ENCODE assay signal across 8 cellular contexts in the genomic region with DNA sequence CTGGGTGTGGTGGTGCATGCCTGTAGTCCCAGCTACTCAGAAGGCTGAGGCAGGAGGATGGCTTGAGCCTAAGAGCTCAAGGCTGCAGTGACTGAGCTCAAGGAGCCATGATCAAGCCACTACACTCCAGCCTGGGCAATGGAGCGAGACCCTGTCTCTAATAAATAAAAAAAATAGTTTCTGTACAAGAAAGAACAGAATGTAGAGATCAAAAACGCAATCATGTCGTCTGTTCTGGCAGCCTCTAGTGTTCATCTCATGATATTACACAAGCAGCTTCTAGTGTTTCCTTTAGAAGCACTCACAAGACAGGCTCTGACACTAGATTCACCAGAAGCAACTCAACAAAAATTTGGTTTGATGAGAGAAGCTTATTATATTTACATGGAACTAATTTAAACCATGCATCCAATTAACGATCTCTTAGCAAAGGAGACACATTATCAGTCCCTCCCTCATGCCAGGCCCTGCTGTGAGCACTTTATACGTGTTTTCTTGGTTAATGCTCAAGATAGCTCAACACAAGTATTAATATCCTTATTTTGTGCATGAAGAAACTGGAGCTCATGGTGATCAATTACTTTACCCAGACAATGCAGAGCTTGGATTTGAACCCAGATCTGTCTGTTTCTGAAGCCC. TPM values are rescaled to one million over a fixed set of nuclear protein-coding genes. Genes with fewer than 3 reads are reported as not detected.
DNase-seq lines count a peak whose midpoint lies in the region; ATAC-seq and TF ChIP-seq lines count a peak whose summit lies in the region.

No MANE protein-coding gene starts in this region.

- H3K4me3 Mint-ChIP-seq in CD4-positive, alpha-beta memory T cell, result peak overlapping the region in 1 of 8 donors; percentile 67
- no peak overlapping the region for H3K4me3 Mint-ChIP-seq in memory B cell

- peak; percentile 39 to 65 (median 61) for DNase-seq in CD4-positive, alpha-beta memory T cell
- DNase-seq in H4 (ENCODE audit: low spot score) (peak; percentile 45), NCI-H774 (lab: John Stamatoyannopoulos, UW) (peak; percentile 61), choroid plexus epithelial cell (ENCODE audit: low read depth) (peak; percentile 86), memory B cell (ENCODE audit: low spot score in 2 of 2) (peak in 1 of 2 donors; percentile 27), NCI-H187 (lab: John Stamatoyannopoulos, UW) (no peak)
- DNase-seq in activated CD4-positive, alpha-beta T cell treated with anti-CD3 and anti-CD28 coated beads for 48 hours, result no peak

- peaks cover 24 to 59% (median 46%) of the 10 kb centered on the region in 4 donors for H3K4me1 Mint-ChIP-seq in CD4-positive, alpha-beta memory T cell
- H3K4me1 Mint-ChIP-seq in memory B cell, result peaks cover 7% of the 10 kb centered on the region

- peaks cover 53% of the 10 kb centered on the region for H3K4me1 ChIP-seq in CD4-positive, alpha-beta memory T cell (ENCODE audit: insufficient read depth, low read length)

- H3K4me3 ChIP-seq in CD4-positive, alpha-beta memory T cell (ENCODE audit: low read length in 2 of 2), result no peak overlapping the region
- no peak overlapping the region for H3K4me3 ChIP-seq in choroid plexus epithelial cell (ENCODE audit: low read depth, low read length)

- no peaks in the 10 kb centered on the region for H3K27me3 Mint-ChIP-seq in CD4-positive, alpha-beta memory T cell
- peaks cover 2% of the 10 kb centered on the region for H3K27me3 Mint-ChIP-seq in memory B cell

- CTCF ChIA-PET in CD4-positive, alpha-beta memory T cell (lab: Charles Lee; ENCODE audit: partially characterized antibody), result interaction anchor here (0.7 to 5.2 kb wide), 64 partner anchors 9 to 858 kb away, joined by 3 to 55 read pairs (median 4); partner anchors contain the start of genes KRT36, KRTAP16-1, KRTAP29-1 and KRTAP4-11

- no peaks in the 10 kb centered on the region for H3K9me3 ChIP-seq in CD4-positive, alpha-beta memory T cell (ENCODE audit: control insufficient read depth in 1 of 2, low read length in 2 of 2)

- ATAC-seq in memory B cell (ENCODE audit: low read depth), result peak; percentile 65
- ATAC-seq in GM21423 (IDR thresholded peaks at IDR 0.05; ENCODE audit: unreplicated experiment), result no peak

- H3K27me3 ChIP-seq in CD4-positive, alpha-beta memory T cell (ENCODE audit: insufficient read depth, low read length), result no peaks in the 10 kb centered on the region

- peak overlapping the region; percentile 85 to 92 (median 85) for H3K27ac Mint-ChIP-seq in CD4-positive, alpha-beta memory T cell
- no peak overlapping the region for H3K27ac Mint-ChIP-seq in memory B cell

- H3K9me3 Mint-ChIP-seq in CD4-positive, alpha-beta memory T cell, result peaks cover 0 to 20% (median 6%) of the 10 kb centered on the region in 8 donors
- H3K9me3 Mint-ChIP-seq in memory B cell, result peaks cover 8% of the 10 kb centered on the region

- intact Hi-C loops in CD4-positive, alpha-beta memory T cell (cut with micrococcal nuclease), result loop anchor here (2.0 to 5.0 kb wide), 8 partner anchors 16 to 520 kb away; partner anchors contain the start of gene KRTAP4-16

- POLR2A ChIA-PET in CD4-positive, alpha-beta memory T cell (lab: Charles Lee; ENCODE audit: partially characterized antibody), result interaction anchor here (0.8 to 6.7 kb wide), 13 partner anchors 10 to 367 kb away, joined by 3 to 59 read pairs (median 4); partner anchors contain the start of gene KRTAP16-1

- no peaks in the 10 kb centered on the region for H3K36me3 ChIP-seq in CD4-positive, alpha-beta memory T cell (ENCODE audit: insufficient read depth, low read length)

- peaks cover 2 to 3% of the 10 kb centered on the region in 2 donors for H3K36me3 Mint-ChIP-seq in CD4-positive, alpha-beta memory T cell
- H3K36me3 Mint-ChIP-seq in memory B cell, result peaks cover 2% of the 10 kb centered on the region

- TF ChIP-seq CTCF in choroid plexus epithelial cell (conservative IDR thresholded peaks at IDR 0.05; ENCODE audit: low read depth, low read length), result peak; percentile 87

- H3K27ac ChIP-seq in CD4-positive, alpha-beta memory T cell (ENCODE audit: low read depth, low read length), result no peak overlapping the region

RNA-seq across cellular contexts. Expression of gene KRTAP17-1, which starts 6.9 kb away (rescaled TPM):
- total RNA-seq in CD4-positive, alpha-beta memory T cell, result not detected
- not detected for polyA plus RNA-seq in CD4-positive, alpha-beta memory T cell
- total RNA-seq in H4 (2014; rRNA removed; shearing (Covaris generic)), result not detected in 2 replicates

RNA-seq across cellular contexts. Expression of gene KRTAP16-1, which starts 13.3 kb away (rescaled TPM):
- under 1 TPM in 1 of 2 experiments, not detected in 1; 0.28 TPM for total RNA-seq in CD4-positive, alpha-beta memory T cell
- not detected for polyA plus RNA-seq in CD4-positive, alpha-beta memory T cell
- not detected in 2 replicates for total RNA-seq in H4 (2014; rRNA removed; shearing (Covaris generic))

RNA-seq across cellular contexts. Expression of gene KRTAP29-1, which starts 19.7 kb away (rescaled TPM):
- not detected for total RNA-seq in CD4-positive, alpha-beta memory T cell
- not detected for polyA plus RNA-seq in CD4-positive, alpha-beta memory T cell
- not detected in 2 replicates for total RNA-seq in H4 (2014; rRNA removed; shearing (Covaris generic))

RNA-seq across cellular contexts. Expression of gene KRT33A, which starts 28.2 kb away (rescaled TPM):
- not detected for total RNA-seq in CD4-positive, alpha-beta memory T cell
- polyA plus RNA-seq in CD4-positive, alpha-beta memory T cell, result not detected
- total RNA-seq in H4 (2014; rRNA removed; shearing (Covaris generic)), result not detected in 2 replicates

RNA-seq across cellular contexts. Expression of gene KRTAP9-7, which starts 46.9 kb away (rescaled TPM):
- total RNA-seq in CD4-positive, alpha-beta memory T cell, result not detected
- polyA plus RNA-seq in CD4-positive, alpha-beta memory T cell, result not detected
- not detected in 2 replicates for total RNA-seq in H4 (2014; rRNA removed; shearing (Covaris generic))

Comparison
In these comparisons a context has a peak if more than half of its experiments do, and no peak if none do; other contexts are left out.
1. DNase-seq: peak in CD4-positive, alpha-beta memory T cell (5 of 5), H4 (single experiment), NCI-H774 (single experiment) and choroid plexus epithelial cell (single experiment); none in NCI-H187 (0 of 2) and activated CD4-positive, alpha-beta T cell treated with anti-CD3 and anti-CD28 coated beads for 48 hours (single experiment).